ENCODE assay signal across 15 cellular contexts in genomic region chr15:88680241-88680910, GRCh38. TPM values are rescaled to one million over a fixed set of nuclear protein-coding genes. Genes with fewer than 3 reads are reported as not detected.
DNase-seq lines count a peak whose midpoint lies in the region; TF ChIP-seq lines count a peak whose summit lies in the region.
"Had no signal": no experiment of that assay in that cellular context is flagged by ENCODE, and none has a peak within 500 bp of the region (broad histone marks: within the 10 kb centered on the region; RNA-seq: fewer than 3 reads in every experiment).

No MANE protein-coding gene starts in this region.

- H3K27me3 ChIP-seq in GM06990 (replicated peaks; ENCODE audit: control insufficient read depth, insufficient read depth, low read length) (no peaks in the 10 kb centered on the region), OCI-LY3 (ENCODE audit: low read depth, low read length) (peaks cover 10% of the 10 kb centered on the region), dorsolateral prefrontal cortex (no peaks in the 10 kb centered on the region)

- no peak overlapping the region for H3K4me2 ChIP-seq in OCI-LY3 (ENCODE audit: low read length)
- H3K4me2 ChIP-seq: A549 had no signal

- no peak overlapping the region for H3K9ac ChIP-seq in OCI-LY3 (ENCODE audit: low read length)
- H3K9ac ChIP-seq: GM23248 had no signal

- no peak overlapping the region for H3K27ac ChIP-seq in OCI-LY3 (ENCODE audit: low read length)
- peak overlapping the region in 3 of 59 donors; percentile 78 to 91 (median 81) for H3K27ac ChIP-seq in dorsolateral prefrontal cortex
- H3K27ac ChIP-seq in substantia nigra (ENCODE audit: low read depth, low read length, poor library complexity, severe bottlenecking): peak overlapping the region; percentile 82
- H3K27ac ChIP-seq: A549, GM23248 had no signal

- TF ChIP-seq CTCF in GM06990 (IDR thresholded peaks at IDR 0.05; ENCODE audit: insufficient read depth, low read length, poor library complexity, severe bottlenecking): peak; percentile 16
- TF ChIP-seq CTCF in OCI-LY3 (IDR thresholded peaks at IDR 0.05; ENCODE audit: low read depth, low read length): peak; percentile 26; the same call in 1 of the 2 replicates
- peak in 34 of 56 donors; percentile 8 to 53 (median 26) for TF ChIP-seq CTCF in dorsolateral prefrontal cortex (IDR thresholded peaks at IDR 0.05 in 54 of 56, conservative IDR thresholded peaks at IDR 0.05 in 2 of 56; ENCODE audit: low read depth in 1 of 56, partially characterized antibody in 56 of 56)

- H3K79me2 ChIP-seq in OCI-LY3 (ENCODE audit: low read length): no peaks in the 10 kb centered on the region

- intact Hi-C loops in dorsolateral prefrontal cortex (cut with DNase I): loop anchor here (5.0 to 10.0 kb wide), 3 partner anchors 94 to 224 kb away; no protein-coding TSS in a partner anchor

- no peak overlapping the region for H2AFZ ChIP-seq in OCI-LY3 (ENCODE audit: low read depth, low read length)
- H2AFZ ChIP-seq: GM23248 had no signal

- H3K9me3 ChIP-seq in OCI-LY3 (ENCODE audit: insufficient read depth, low read length): no peaks in the 10 kb centered on the region
- H3K9me3 ChIP-seq: Caco-2 had no signal

- H3K36me3 ChIP-seq in GM06990 (ENCODE audit: control insufficient read depth, insufficient read depth, low read length) (no peaks in the 10 kb centered on the region), OCI-LY3 (replicated peaks; ENCODE audit: low read depth, low read length) (no peaks in the 10 kb centered on the region)

- H3K4me3 ChIP-seq in GM06990 (replicated peaks; ENCODE audit: low read depth, low read length) (no peak overlapping the region), OCI-LY3 (ENCODE audit: low read length) (no peak overlapping the region), dorsolateral prefrontal cortex (no peak overlapping the region)
- H3K4me3 ChIP-seq: A549, GM12878, GM23248 had no signal

- peaks cover 17% of the 10 kb centered on the region for H3K4me1 ChIP-seq in OCI-LY3 (ENCODE audit: low read length)
- H3K4me1 ChIP-seq: A549 had no signal

- H4K20me1 ChIP-seq in OCI-LY3 (ENCODE audit: insufficient read depth, low read length): no peaks in the 10 kb centered on the region

- DNase-seq in GM06990 (ENCODE audit: extremely low read depth, insufficient read length) (no peak), dorsolateral prefrontal cortex (peak in 1 of 10 donors; percentile 56), substantia nigra (lab: John Stamatoyannopoulos, UW) (peak in 19 of 49 donors; percentile 11 to 44 (median 23)), H4 (ENCODE audit: low spot score) (no peak), NCI-H2196 treated with DMSO at 0.1 percent for 48 hours (lab: John Stamatoyannopoulos, UW; ENCODE audit: unreplicated experiment) (no peak), NCI-H748 treated with DMSO at 0.1 percent for 48 hours (lab: John Stamatoyannopoulos, UW) (no peak), hepatic stellate cell (ENCODE audit: low spot score) (no peak)
- DNase-seq: Caco-2; CD8-positive, alpha-beta memory T cell; DMS53; GM23248; H9 had no signal

RNA-seq across cellular contexts. Expression of gene ISG20, which starts 41.6 kb away (rescaled TPM):
- 10 to 100 TPM in 20 of 120 experiments, 1 to 10 TPM in 100; 1.0 to 28.7 (median 6.0) TPM for total RNA-seq in dorsolateral prefrontal cortex
- 14.7 and 20.9 TPM in 2 replicates for total RNA-seq in H4 (2014; rRNA removed; shearing (Covaris generic))
- total RNA-seq: GM23248 had no signal

RNA-seq across cellular contexts. Expression of gene AEN, which starts 59.2 kb away (rescaled TPM):
- total RNA-seq in dorsolateral prefrontal cortex: 10 to 100 TPM in 52 of 120 experiments, 1 to 10 TPM in 68; 3.9 to 18.5 (median 9.6) TPM
- total RNA-seq in H4 (2014; rRNA removed; shearing (Covaris generic)): 23.9 and 28.7 TPM in 2 replicates
